1 cellular context compared by ENCODE assay signal in the genomic region with DNA sequence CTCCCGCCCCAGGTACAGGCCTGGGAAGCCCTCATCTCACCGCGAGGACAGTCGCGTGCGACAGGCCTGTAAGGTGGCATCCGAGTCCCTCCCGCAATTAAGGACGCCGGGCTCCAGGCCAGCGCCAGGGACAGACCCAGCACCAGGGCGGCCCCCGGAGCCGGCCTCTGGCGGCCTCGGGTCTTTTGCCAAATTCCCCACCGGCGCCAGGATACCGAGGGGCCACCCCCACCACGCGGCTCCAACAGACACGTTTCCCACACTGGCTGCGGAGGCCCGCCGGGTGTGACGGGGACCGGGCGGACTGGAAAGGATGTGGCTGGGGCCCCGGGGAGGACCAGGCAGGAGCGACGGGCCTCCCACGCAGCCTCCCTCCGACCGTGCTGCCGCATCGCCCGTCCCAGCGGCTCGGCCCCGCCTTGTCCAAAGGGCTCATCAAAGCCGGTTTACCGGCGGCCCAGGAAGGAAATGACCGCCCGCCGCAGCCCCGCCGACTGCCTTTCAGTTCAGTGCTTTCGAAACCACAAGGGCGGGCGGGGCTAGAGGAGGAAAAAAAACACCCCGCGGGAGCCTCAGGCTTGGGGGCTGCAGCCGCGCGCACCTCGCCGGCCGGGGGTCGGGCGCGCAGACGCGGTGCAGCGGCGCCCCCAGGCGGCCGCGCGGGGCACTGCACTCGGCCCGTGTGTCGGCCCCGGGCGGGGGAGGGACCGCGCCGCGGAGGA.
TF ChIP-seq lines count a peak whose summit lies in the region.

No MANE protein-coding gene starts in this region.

TF ChIP-seq in K562, 482 proteins besides CTCF, POLR2A, EP300 and RAD21 (continued from another document and continues in another):
- TF ChIP-seq SMAD3 (CRISPR knock-in tag; conservative IDR thresholded peaks at IDR 0.05) (no peak), FOXM1 (IDR thresholded peaks at IDR 0.05; ENCODE audit: low read depth) (no peak), FOXM1 (CRISPR knock-in tag; IDR thresholded peaks at IDR 0.05; ENCODE audit: low read depth) (no peak), ZKSCAN1 (IDR thresholded peaks at IDR 0.05; ENCODE audit: low read depth, low read length) (peak; percentile 57; the same call in 1 of the 2 replicates), MCM2 (IDR thresholded peaks at IDR 0.05; ENCODE audit: low read depth) (no peak), GABPB2 (CRISPR knock-in tag; conservative IDR thresholded peaks at IDR 0.05) (no peak), SIRT6 (IDR thresholded peaks at IDR 0.05; ENCODE audit: low read depth, low read length) (no peak), BDP1 (IDR thresholded peaks at IDR 0.05; ENCODE audit: insufficient read depth, insufficient read length) (no peak), SRSF3 (IDR thresholded peaks at IDR 0.05; ENCODE audit: insufficient read depth, low read length) (no peak), KAT8 (IDR thresholded peaks at IDR 0.05; ENCODE audit: low read depth) (no peak), HIVEP1 (CRISPR knock-in tag; IDR thresholded peaks at IDR 0.05) (0 out of 2 replicates have a peak, but pooled peaks have one; percentile 12), ZSCAN32 (CRISPR knock-in tag; IDR thresholded peaks at IDR 0.05) (no peak), HMG20A (CRISPR knock-in tag; conservative IDR thresholded peaks at IDR 0.05) (no peak), ZEB2 (IDR thresholded peaks at IDR 0.05) (no peak), ELF1 (tag; IDR thresholded peaks at IDR 0.05) (peak; percentile 65; the same call in 1 of the 2 replicates), JUND (IDR thresholded peaks at IDR 0.05; ENCODE audit: borderline replicate concordance, low read depth, low read length) (no peak), JUND (tag; IDR thresholded peaks at IDR 0.05; ENCODE audit: borderline replicate concordance, low read depth, low read length) (no peak), MAZ (CRISPR knock-in tag; conservative IDR thresholded peaks at IDR 0.05 in 1 of 2, IDR thresholded peaks at IDR 0.05 in 1 of 2) (peak; percentile 93 to 97), CCAR2 (IDR thresholded peaks at IDR 0.05; ENCODE audit: low read depth, low read length) (no peak), HDAC6 (IDR thresholded peaks at IDR 0.05; ENCODE audit: low read depth, low read length) (no peak), ZNF436 (CRISPR knock-in tag; IDR thresholded peaks at IDR 0.05) (no peak), HNRNPL (IDR thresholded peaks at IDR 0.05; ENCODE audit: low read depth, low read length) (0 out of 2 replicates have a peak, but pooled peaks have one; percentile 66), TBL1XR1 (IDR thresholded peaks at IDR 0.05; ENCODE audit: low read length in 2 of 2) (peak in 1 of 2 experiments; percentile 16; a peak in 1 of 4 replicates), ZNF384 (IDR thresholded peaks at IDR 0.05; ENCODE audit: low read depth, low read length) (peak; percentile 86), ZFP1 (CRISPR knock-in tag; IDR thresholded peaks at IDR 0.05) (no peak), ZNF830 (CRISPR knock-in tag; IDR thresholded peaks at IDR 0.05) (no peak), TSC22D4 (tag; IDR thresholded peaks at IDR 0.05) (no peak), GTF2A2 (tag; IDR thresholded peaks at IDR 0.05) (peak; percentile 15; the same call in 1 of the 2 replicates), ZFX (CRISPR knock-in tag; IDR thresholded peaks at IDR 0.05) (peak; percentile 99), ZNF707 (CRISPR knock-in tag; conservative IDR thresholded peaks at IDR 0.05) (no peak), ESRRA (IDR thresholded peaks at IDR 0.05; ENCODE audit: borderline replicate concordance, low read depth) (peak; percentile 75; the same call in 1 of the 2 replicates), SAFB (IDR thresholded peaks at IDR 0.05; ENCODE audit: borderline replicate concordance, low read depth, low read length) (no peak), ZNF778 (CRISPR knock-in tag; IDR thresholded peaks at IDR 0.05) (no peak), TAF15 (IDR thresholded peaks at IDR 0.05; ENCODE audit: low read depth, low read length) (no peak), STAT5A (IDR thresholded peaks at IDR 0.05; ENCODE audit: borderline replicate concordance, low read length) (no peak), TAL1 (IDR thresholded peaks at IDR 0.05) (no peak), ZFP36 (IDR thresholded peaks at IDR 0.05; ENCODE audit: low read depth, low read length, partially characterized antibody) (no peak), ZNF12 (CRISPR knock-in tag; IDR thresholded peaks at IDR 0.05) (no peak; the same call in 1 of the 2 replicates), FOXA3 (CRISPR knock-in tag; conservative IDR thresholded peaks at IDR 0.05 in 1 of 2, IDR thresholded peaks at IDR 0.05 in 1 of 2) (no peak; a peak in 1 of 4 replicates), RB1 (IDR thresholded peaks at IDR 0.05; ENCODE audit: low read depth) (peak; percentile 86), TRIM24 (IDR thresholded peaks at IDR 0.05) (no peak)
- TF ChIP-seq, protein P1, sequence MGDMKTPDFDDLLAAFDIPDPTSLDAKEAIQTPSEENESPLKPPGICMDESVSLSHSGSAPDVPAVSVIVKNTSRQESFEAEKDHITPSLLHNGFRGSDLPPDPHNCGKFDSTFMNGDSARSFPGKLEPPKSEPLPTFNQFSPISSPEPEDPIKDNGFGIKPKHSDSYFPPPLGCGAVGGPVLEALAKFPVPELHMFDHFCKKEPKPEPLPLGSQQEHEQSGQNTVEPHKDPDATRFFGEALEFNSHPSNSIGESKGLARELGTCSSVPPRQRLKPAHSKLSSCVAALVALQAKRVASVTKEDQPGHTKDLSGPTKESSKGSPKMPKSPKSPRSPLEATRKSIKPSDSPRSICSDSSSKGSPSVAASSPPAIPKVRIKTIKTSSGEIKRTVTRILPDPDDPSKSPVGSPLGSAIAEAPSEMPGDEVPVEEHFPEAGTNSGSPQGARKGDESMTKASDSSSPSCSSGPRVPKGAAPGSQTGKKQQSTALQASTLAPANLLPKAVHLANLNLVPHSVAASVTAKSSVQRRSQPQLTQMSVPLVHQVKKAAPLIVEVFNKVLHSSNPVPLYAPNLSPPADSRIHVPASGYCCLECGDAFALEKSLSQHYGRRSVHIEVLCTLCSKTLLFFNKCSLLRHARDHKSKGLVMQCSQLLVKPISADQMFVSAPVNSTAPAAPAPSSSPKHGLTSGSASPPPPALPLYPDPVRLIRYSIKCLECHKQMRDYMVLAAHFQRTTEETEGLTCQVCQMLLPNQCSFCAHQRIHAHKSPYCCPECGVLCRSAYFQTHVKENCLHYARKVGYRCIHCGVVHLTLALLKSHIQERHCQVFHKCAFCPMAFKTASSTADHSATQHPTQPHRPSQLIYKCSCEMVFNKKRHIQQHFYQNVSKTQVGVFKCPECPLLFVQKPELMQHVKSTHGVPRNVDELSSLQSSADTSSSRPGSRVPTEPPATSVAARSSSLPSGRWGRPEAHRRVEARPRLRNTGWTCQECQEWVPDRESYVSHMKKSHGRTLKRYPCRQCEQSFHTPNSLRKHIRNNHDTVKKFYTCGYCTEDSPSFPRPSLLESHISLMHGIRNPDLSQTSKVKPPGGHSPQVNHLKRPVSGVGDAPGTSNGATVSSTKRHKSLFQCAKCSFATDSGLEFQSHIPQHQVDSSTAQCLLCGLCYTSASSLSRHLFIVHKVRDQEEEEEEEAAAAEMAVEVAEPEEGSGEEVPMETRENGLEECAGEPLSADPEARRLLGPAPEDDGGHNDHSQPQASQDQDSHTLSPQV (IDR thresholded peaks at IDR 0.05): peak; percentile 81
- TF ChIP-seq, protein P2, sequence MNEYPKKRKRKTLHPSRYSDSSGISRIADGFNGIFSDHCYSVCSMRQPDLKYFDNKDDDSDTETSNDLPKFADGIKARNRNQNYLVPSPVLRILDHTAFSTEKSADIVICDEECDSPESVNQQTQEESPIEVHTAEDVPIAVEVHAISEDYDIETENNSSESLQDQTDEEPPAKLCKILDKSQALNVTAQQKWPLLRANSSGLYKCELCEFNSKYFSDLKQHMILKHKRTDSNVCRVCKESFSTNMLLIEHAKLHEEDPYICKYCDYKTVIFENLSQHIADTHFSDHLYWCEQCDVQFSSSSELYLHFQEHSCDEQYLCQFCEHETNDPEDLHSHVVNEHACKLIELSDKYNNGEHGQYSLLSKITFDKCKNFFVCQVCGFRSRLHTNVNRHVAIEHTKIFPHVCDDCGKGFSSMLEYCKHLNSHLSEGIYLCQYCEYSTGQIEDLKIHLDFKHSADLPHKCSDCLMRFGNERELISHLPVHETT (CRISPR knock-in tag; conservative IDR thresholded peaks at IDR 0.05 in 1 of 2, IDR thresholded peaks at IDR 0.05 in 1 of 2): peak in 1 of 2 experiments; percentile 99; a peak in 2 of 4 replicates
- TF ChIP-seq, protein P3, sequence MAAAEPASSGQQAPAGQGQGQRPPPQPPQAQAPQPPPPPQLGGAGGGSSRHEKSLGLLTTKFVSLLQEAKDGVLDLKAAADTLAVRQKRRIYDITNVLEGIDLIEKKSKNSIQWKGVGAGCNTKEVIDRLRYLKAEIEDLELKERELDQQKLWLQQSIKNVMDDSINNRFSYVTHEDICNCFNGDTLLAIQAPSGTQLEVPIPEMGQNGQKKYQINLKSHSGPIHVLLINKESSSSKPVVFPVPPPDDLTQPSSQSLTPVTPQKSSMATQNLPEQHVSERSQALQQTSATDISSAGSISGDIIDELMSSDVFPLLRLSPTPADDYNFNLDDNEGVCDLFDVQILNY (CRISPR knock-in tag; IDR thresholded peaks at IDR 0.05): peak; percentile 62; the same call in 1 of the 2 replicates
- TF ChIP-seq, protein P4, sequence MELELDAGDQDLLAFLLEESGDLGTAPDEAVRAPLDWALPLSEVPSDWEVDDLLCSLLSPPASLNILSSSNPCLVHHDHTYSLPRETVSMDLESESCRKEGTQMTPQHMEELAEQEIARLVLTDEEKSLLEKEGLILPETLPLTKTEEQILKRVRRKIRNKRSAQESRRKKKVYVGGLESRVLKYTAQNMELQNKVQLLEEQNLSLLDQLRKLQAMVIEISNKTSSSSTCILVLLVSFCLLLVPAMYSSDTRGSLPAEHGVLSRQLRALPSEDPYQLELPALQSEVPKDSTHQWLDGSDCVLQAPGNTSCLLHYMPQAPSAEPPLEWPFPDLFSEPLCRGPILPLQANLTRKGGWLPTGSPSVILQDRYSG (tag; conservative IDR thresholded peaks at IDR 0.05; ENCODE audit: low read depth): no peak
- TF ChIP-seq, protein P5, sequence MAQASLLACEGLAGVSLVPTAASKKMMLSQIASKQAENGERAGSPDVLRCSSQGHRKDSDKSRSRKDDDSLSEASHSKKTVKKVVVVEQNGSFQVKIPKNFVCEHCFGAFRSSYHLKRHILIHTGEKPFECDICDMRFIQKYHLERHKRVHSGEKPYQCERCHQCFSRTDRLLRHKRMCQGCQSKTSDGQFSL (CRISPR knock-in tag; IDR thresholded peaks at IDR 0.05): 0 out of 2 replicates have a peak, but pooled peaks have one; percentile 24
- TF ChIP-seq, protein P5 (tag; IDR thresholded peaks at IDR 0.05): no peak
- TF ChIP-seq, protein P6, sequence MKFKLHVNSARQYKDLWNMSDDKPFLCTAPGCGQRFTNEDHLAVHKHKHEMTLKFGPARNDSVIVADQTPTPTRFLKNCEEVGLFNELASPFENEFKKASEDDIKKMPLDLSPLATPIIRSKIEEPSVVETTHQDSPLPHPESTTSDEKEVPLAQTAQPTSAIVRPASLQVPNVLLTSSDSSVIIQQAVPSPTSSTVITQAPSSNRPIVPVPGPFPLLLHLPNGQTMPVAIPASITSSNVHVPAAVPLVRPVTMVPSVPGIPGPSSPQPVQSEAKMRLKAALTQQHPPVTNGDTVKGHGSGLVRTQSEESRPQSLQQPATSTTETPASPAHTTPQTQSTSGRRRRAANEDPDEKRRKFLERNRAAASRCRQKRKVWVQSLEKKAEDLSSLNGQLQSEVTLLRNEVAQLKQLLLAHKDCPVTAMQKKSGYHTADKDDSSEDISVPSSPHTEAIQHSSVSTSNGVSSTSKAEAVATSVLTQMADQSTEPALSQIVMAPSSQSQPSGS (CRISPR knock-in tag; IDR thresholded peaks at IDR 0.05): 0 out of 2 replicates have a peak, but pooled peaks have one; percentile 42
- TF ChIP-seq, protein P7, sequence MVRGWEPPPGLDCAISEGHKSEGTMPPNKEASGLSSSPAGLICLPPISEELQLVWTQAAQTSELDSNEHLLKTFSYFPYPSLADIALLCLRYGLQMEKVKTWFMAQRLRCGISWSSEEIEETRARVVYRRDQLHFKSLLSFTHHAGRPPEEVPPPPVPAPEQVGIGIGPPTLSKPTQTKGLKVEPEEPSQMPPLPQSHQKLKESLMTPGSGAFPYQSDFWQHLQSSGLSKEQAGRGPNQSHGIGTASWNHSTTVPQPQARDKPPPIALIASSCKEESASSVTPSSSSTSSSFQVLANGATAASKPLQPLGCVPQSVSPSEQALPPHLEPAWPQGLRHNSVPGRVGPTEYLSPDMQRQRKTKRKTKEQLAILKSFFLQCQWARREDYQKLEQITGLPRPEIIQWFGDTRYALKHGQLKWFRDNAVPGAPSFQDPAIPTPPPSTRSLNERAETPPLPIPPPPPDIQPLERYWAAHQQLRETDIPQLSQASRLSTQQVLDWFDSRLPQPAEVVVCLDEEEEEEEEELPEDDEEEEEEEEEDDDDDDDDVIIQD (CRISPR knock-in tag; IDR thresholded peaks at IDR 0.05): no peak
- TF ChIP-seq, protein P8, sequence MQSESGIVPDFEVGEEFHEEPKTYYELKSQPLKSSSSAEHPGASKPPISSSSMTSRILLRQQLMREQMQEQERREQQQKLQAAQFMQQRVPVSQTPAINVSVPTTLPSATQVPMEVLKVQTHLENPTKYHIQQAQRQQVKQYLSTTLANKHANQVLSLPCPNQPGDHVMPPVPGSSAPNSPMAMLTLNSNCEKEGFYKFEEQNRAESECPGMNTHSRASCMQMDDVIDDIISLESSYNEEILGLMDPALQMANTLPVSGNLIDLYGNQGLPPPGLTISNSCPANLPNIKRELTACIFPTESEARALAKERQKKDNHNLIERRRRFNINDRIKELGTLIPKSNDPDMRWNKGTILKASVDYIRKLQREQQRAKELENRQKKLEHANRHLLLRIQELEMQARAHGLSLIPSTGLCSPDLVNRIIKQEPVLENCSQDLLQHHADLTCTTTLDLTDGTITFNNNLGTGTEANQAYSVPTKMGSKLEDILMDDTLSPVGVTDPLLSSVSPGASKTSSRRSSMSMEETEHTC (IDR thresholded peaks at IDR 0.05): no peak
- TF ChIP-seq, protein P9, sequence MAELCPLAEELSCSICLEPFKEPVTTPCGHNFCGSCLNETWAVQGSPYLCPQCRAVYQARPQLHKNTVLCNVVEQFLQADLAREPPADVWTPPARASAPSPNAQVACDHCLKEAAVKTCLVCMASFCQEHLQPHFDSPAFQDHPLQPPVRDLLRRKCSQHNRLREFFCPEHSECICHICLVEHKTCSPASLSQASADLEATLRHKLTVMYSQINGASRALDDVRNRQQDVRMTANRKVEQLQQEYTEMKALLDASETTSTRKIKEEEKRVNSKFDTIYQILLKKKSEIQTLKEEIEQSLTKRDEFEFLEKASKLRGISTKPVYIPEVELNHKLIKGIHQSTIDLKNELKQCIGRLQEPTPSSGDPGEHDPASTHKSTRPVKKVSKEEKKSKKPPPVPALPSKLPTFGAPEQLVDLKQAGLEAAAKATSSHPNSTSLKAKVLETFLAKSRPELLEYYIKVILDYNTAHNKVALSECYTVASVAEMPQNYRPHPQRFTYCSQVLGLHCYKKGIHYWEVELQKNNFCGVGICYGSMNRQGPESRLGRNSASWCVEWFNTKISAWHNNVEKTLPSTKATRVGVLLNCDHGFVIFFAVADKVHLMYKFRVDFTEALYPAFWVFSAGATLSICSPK (IDR thresholded peaks at IDR 0.05; ENCODE audit: borderline replicate concordance): no peak
- TF ChIP-seq, protein P10, sequence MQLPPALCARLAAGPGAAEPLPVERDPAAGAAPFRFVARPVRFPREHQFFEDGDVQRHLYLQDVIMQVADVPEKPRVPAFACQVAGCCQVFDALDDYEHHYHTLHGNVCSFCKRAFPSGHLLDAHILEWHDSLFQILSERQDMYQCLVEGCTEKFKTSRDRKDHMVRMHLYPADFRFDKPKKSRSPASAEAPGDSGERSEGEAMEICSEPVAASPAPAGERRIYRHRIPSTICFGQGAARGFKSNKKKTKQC (CRISPR knock-in tag; IDR thresholded peaks at IDR 0.05): no peak; the same call in 1 of the 2 replicates
